ENCODE assay signal across 17 cellular contexts in the genomic region with DNA sequence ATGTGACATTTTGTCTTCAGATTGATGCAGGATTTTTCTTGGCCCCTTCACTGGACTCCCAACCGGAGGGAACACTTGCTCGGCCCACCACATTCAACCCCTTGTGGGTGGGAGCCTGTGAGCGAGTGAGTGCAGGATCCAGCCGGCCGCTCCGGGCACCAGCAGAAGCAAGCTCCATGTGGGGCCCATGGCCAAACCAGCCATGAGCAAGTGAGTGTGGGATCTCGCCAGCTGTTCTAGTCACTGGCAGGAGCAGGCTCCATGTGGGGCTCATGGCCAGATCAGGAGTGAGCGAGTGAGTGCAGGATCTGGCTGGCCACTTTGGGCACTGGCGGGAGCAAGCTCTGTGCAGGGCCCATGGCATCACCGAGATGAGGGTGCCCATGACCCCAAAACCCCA.
"Had no signal": no experiment of that assay in that cellular context is flagged by ENCODE, and none has a peak within 500 bp of the region (broad histone marks: within the 10 kb centered on the region; RNA-seq: fewer than 3 reads in every experiment).

No MANE protein-coding gene starts in this region.

- H3K27ac ChIP-seq: esophagus squamous epithelium, spleen, testis, tibial nerve had no signal

- H3K4me3 Mint-ChIP-seq: dendritic cell treated with granulocyte-macrophage colony-stimulating factor and Interleukin-4, amounts not matched to agents 40 ng/mL and 50 ng/mL, for 4 days; naive B cell; nephron progenitor cell; stimulated activated naive B cell treated with anti-CD40 and anti-IgM and Interleukin-4, amounts not matched to agents 10 μg/mL and 1 μg/mL and 100 μg/mL, for 72 hours; stimulated activated naive CD8-positive, alpha-beta T cell treated with anti-CD3 and anti-CD28 coated beads, Interleukin-15, amount 100 ng/mL, for 72 hours had no signal

- H3K9me3 ChIP-seq: esophagus squamous epithelium, spleen, testis, tibial nerve had no signal

- H3K9me3 Mint-ChIP-seq: dendritic cell treated with granulocyte-macrophage colony-stimulating factor and Interleukin-4, amounts not matched to agents 40 ng/mL and 50 ng/mL, for 4 days; naive B cell; stimulated activated naive B cell treated with anti-CD40 and anti-IgM and Interleukin-4, amounts not matched to agents 10 μg/mL and 1 μg/mL and 100 μg/mL, for 72 hours; stimulated activated naive CD8-positive, alpha-beta T cell treated with anti-CD3 and anti-CD28 coated beads, Interleukin-15, amount 100 ng/mL, for 72 hours had no signal

- H3K27me3 Mint-ChIP-seq: dendritic cell treated with granulocyte-macrophage colony-stimulating factor and Interleukin-4, amounts not matched to agents 40 ng/mL and 50 ng/mL, for 4 days; naive B cell; stimulated activated naive B cell treated with anti-CD40 and anti-IgM and Interleukin-4, amounts not matched to agents 10 μg/mL and 1 μg/mL and 100 μg/mL, for 72 hours; stimulated activated naive CD8-positive, alpha-beta T cell treated with anti-CD3 and anti-CD28 coated beads, Interleukin-15, amount 100 ng/mL, for 72 hours had no signal

- H3K27ac Mint-ChIP-seq: dendritic cell treated with granulocyte-macrophage colony-stimulating factor and Interleukin-4, amounts not matched to agents 40 ng/mL and 50 ng/mL, for 4 days; naive B cell; nephron progenitor cell; stimulated activated naive B cell treated with anti-CD40 and anti-IgM and Interleukin-4, amounts not matched to agents 10 μg/mL and 1 μg/mL and 100 μg/mL, for 72 hours had no signal

- H3K4me1 Mint-ChIP-seq: naive B cell; stimulated activated naive B cell treated with anti-CD40 and anti-IgM and Interleukin-4, amounts not matched to agents 10 μg/mL and 1 μg/mL and 100 μg/mL, for 72 hours; stimulated activated naive CD8-positive, alpha-beta T cell treated with anti-CD3 and anti-CD28 coated beads, Interleukin-15, amount 100 ng/mL, for 72 hours had no signal

- FAIRE-seq: kidney had no signal

- H3K27me3 ChIP-seq: esophagus squamous epithelium, spleen, testis, tibial nerve had no signal

- DNase-seq: esophagus squamous epithelium; foreskin fibroblast; kidney; left colon; mesendoderm; naive B cell; nephron progenitor cell; spleen; stimulated activated CD4-positive, alpha-beta T cell treated with anti-CD3 and anti-CD28 coated beads, Interleukin-15, amount 100 ng/mL, for 24 hours; stimulated activated CD4-positive, alpha-beta T cell treated with anti-CD3 and anti-CD28 coated beads, Interleukin-1b, Interleukin-23, amount 100 ng/mL, for 48 hours; stimulated activated CD4-positive, alpha-beta T cell treated with anti-CD3 and anti-CD28 coated beads, Interleukin-4, amount 100 ng/mL, for 4 hours; stimulated activated naive B cell treated with anti-CD40 and anti-IgM and Interleukin-4, amounts not matched to agents 10 μg/mL and 1 μg/mL and 100 μg/mL, for 72 hours; stimulated activated naive CD8-positive, alpha-beta T cell treated with anti-CD3 and anti-CD28 coated beads, Interleukin-15, amount 100 ng/mL, for 72 hours; testis had no signal

- H3K4me1 ChIP-seq: esophagus squamous epithelium, spleen, testis, tibial nerve had no signal

- H3K4me3 ChIP-seq: esophagus squamous epithelium, spleen, testis, tibial nerve had no signal

- ATAC-seq: left colon; sciatic nerve; stimulated activated naive B cell treated with anti-CD40 and anti-IgM and Interleukin-4, amounts not matched to agents 10 μg/mL and 1 μg/mL and 100 μg/mL, for 72 hours; stimulated activated naive CD8-positive, alpha-beta T cell treated with anti-CD3 and anti-CD28 coated beads, Interleukin-15, amount 100 ng/mL, for 72 hours had no signal
